In the genomic region with DNA sequence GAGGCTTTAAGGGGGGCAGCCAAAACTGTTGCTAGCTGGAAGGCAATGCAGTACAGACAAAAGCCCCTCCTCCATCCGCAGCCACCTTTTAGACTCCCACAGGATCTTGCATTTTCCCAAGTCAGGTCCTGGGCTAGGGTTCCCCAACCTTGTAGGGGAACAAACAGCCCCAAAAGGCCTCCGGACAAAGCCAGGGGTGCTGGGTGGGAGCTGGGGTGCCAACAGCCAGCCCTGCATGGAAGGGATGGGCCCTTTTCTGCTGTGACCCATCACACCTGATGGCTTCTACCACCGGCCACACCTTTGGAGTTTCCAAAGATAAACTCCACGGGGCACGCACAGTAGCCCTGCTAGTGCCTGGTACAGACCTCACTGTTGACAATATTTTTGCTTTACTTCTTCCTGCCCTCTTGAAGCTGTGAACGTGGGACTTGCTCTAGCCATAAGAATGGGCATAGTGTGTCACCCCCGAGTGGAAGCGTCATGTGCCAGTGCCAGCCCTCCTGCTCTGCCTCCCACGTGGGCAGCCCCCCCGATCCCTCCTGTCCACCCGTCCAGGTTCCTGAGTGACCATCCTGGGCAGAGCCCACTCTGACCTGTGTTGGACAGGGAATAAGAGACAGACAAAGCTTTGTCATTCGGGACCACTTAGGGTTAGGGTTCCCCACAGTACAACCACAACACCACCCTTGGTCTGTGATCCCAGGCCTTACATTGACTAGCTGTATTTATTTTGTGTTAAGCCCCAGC, we compare ENCODE assay signal across 13 cellular contexts. TPM values are rescaled to one million over a fixed set of nuclear protein-coding genes. Genes with fewer than 3 reads are reported as not detected.
DNase-seq lines count a peak whose midpoint lies in the region; ATAC-seq and TF ChIP-seq lines count a peak whose summit lies in the region.
"Had no signal": no experiment of that assay in that cellular context is flagged by ENCODE, and none has a peak within 500 bp of the region (broad histone marks: within the 10 kb centered on the region; RNA-seq: fewer than 3 reads in every experiment).

No MANE protein-coding gene starts in this region.

- intact Hi-C loops in ascending aorta (cut with DNase I), result no loop called here
- intact Hi-C loops in left cardiac atrium (cut with DNase I), result loop anchor here in 1 of 2 donors (10.0 kb wide), 1 partner anchor 48 kb away; the partner anchor contains the start of gene AFG3L2
- intact Hi-C loops in sigmoid colon (cut with DNase I), result no loop called here

- H3K9me3 ChIP-seq in ascending aorta (no peaks in the 10 kb centered on the region), sigmoid colon (no peaks in the 10 kb centered on the region)

- DNase-seq in GM23338 (ENCODE audit: low spot score), result no peak
- no peak for DNase-seq in ascending aorta (ENCODE audit: low spot score in 2 of 2)
- DNase-seq in left cardiac atrium, result no peak
- peak; percentile 60 for DNase-seq in sigmoid colon
- DNase-seq in NOMO-1 treated with dmso at 0.1 percent for 144 hours (lab: John Stamatoyannopoulos, UW; ENCODE audit: unreplicated experiment), result no peak
- DNase-seq in activated CD4-positive, alpha-beta T cell treated with anti-CD3 and anti-CD28 coated beads, Interleukin-2, amount 10 ng/mL, durations not matched to agents 7 days and 5 days, result no peak
- DNase-seq in UCSD-AML1 (lab: John Stamatoyannopoulos, UW; ENCODE audit: unreplicated experiment), result no peak
- DNase-seq: activated effector memory CD4-positive, alpha-beta T cell treated with anti-CD3 and anti-CD28 coated beads, Interleukin-2, amount 50 U/mL, for 16 hours; C1 segment of cervical spinal cord; cortex of kidney; DMS53; SIG-M5 had no signal

- H3K4me2 ChIP-seq in GM23338, result no peak overlapping the region

- no peak overlapping the region for H3K4me3 Mint-ChIP-seq in GM23338
- H3K4me3 Mint-ChIP-seq in activated CD4-positive, alpha-beta T cell treated with anti-CD3 and anti-CD28 coated beads, Interleukin-2, amount 10 ng/mL, durations not matched to agents 7 days and 5 days, result no peak overlapping the region

- no peaks in the 10 kb centered on the region; the same call in 1 of the 2 replicates for H3K4me1 ChIP-seq in GM23338 (ENCODE audit: insufficient read depth)
- peaks cover 0 to 6% of the 10 kb centered on the region in 2 donors for H3K4me1 ChIP-seq in ascending aorta
- H3K4me1 ChIP-seq in sigmoid colon, result peaks cover 0 to 18% (median 14%) of the 10 kb centered on the region in 4 donors

- TF ChIP-seq POLR2A in sigmoid colon (IDR thresholded peaks at IDR 0.05), result no peak

- ATAC-seq in GM23338 (no peak), left cardiac atrium (peak; percentile 8 to 9), HG03108 (IDR thresholded peaks at IDR 0.05; ENCODE audit: unreplicated experiment) (no peak)

- no peaks in the 10 kb centered on the region for H3K27me3 Mint-ChIP-seq in GM23338 (ENCODE audit: insufficient read depth, low read depth, poor library complexity)
- H3K27me3 Mint-ChIP-seq in activated CD4-positive, alpha-beta T cell treated with anti-CD3 and anti-CD28 coated beads, Interleukin-2, amount 10 ng/mL, durations not matched to agents 7 days and 5 days, result no peaks in the 10 kb centered on the region

- H3K4me3 ChIP-seq in GM23338 (no peak overlapping the region), ascending aorta (no peak overlapping the region), sigmoid colon (no peak overlapping the region)

- peaks cover 32% of the 10 kb centered on the region for H3K79me2 ChIP-seq in GM23338 (replicated peaks; ENCODE audit: insufficient read depth)

- H3K27ac ChIP-seq in GM23338 (ENCODE audit: low read depth) (0 out of 2 replicates have a peak overlapping the region, but pooled peaks have one; percentile 72), ascending aorta (peak overlapping the region; percentile 41 to 51), sigmoid colon (peak overlapping the region; percentile 18 to 71 (median 60))

- H3K27ac Mint-ChIP-seq in GM23338, result no peak overlapping the region; the same call in 1 of the 2 replicates
- no peak overlapping the region for H3K27ac Mint-ChIP-seq in activated CD4-positive, alpha-beta T cell treated with anti-CD3 and anti-CD28 coated beads, Interleukin-2, amount 10 ng/mL, durations not matched to agents 7 days and 5 days

- WGBS in sigmoid colon, 2 donors, result 91 to 95% methylated on average over 12 of the region's 12 CpGs

- H3K36me3 Mint-ChIP-seq in GM23338 (ENCODE audit: low read depth), result peaks cover 71% of the 10 kb centered on the region
- H3K36me3 Mint-ChIP-seq in activated CD4-positive, alpha-beta T cell treated with anti-CD3 and anti-CD28 coated beads, Interleukin-2, amount 10 ng/mL, durations not matched to agents 7 days and 5 days (ENCODE audit: low read depth), result peaks cover 24% of the 10 kb centered on the region

- no peak overlapping the region for H2AFZ ChIP-seq in GM23338

- peaks cover 5% of the 10 kb centered on the region for H4K20me1 ChIP-seq in GM23338 (replicated peaks; ENCODE audit: insufficient read depth)

- peaks cover 28% of the 10 kb centered on the region for H3F3A ChIP-seq in GM23338 (replicated peaks; ENCODE audit: low read depth)

- CTCF ChIA-PET in activated CD4-positive, alpha-beta T cell treated with anti-CD3 and anti-CD28 coated beads, Interleukin-2, amount 10 ng/mL, durations not matched to agents 7 days and 5 days (lab: Charles Lee), result interaction anchor here (0.9 to 1.9 kb wide), 4 partner anchors 9 to 43 kb away, joined by 3 to 11 read pairs (median 4); no protein-coding TSS in a partner anchor

- POLR2A ChIA-PET in activated CD4-positive, alpha-beta T cell treated with anti-CD3 and anti-CD28 coated beads, Interleukin-2, amount 10 ng/mL, durations not matched to agents 7 days and 5 days (lab: Charles Lee), result no interaction called here

- no peaks in the 10 kb centered on the region for H3K27me3 ChIP-seq in GM23338 (ENCODE audit: insufficient read depth)
- no peaks in the 10 kb centered on the region for H3K27me3 ChIP-seq in ascending aorta
- H3K27me3 ChIP-seq in sigmoid colon, result no peaks in the 10 kb centered on the region

- H3K36me3 ChIP-seq in GM23338 (ENCODE audit: insufficient read depth) (peaks cover 13% of the 10 kb centered on the region), ascending aorta (peaks cover 36 to 80% of the 10 kb centered on the region in 2 donors), sigmoid colon (peaks cover 29 to 81% (median 42%) of the 10 kb centered on the region in 4 donors)

- H3K4me1 Mint-ChIP-seq in GM23338, result peaks cover 7% of the 10 kb centered on the region; the same call in 2 of the 3 replicates
- peaks cover 12% of the 10 kb centered on the region for H3K4me1 Mint-ChIP-seq in activated CD4-positive, alpha-beta T cell treated with anti-CD3 and anti-CD28 coated beads, Interleukin-2, amount 10 ng/mL, durations not matched to agents 7 days and 5 days

- H3K9me2 ChIP-seq in GM23338 (ENCODE audit: insufficient read depth), result no peaks in the 10 kb centered on the region

- no peak for TF ChIP-seq EP300 in sigmoid colon (IDR thresholded peaks at IDR 0.05)

- TF ChIP-seq CTCF in GM23338 (conservative IDR thresholded peaks at IDR 0.05; ENCODE audit: low read depth in 2 of 2) (no peak), ascending aorta (IDR thresholded peaks at IDR 0.05) (no peak), sigmoid colon (IDR thresholded peaks at IDR 0.05) (no peak)

- H3K9me3 Mint-ChIP-seq in GM23338, result no peaks in the 10 kb centered on the region
- H3K9me3 Mint-ChIP-seq in activated CD4-positive, alpha-beta T cell treated with anti-CD3 and anti-CD28 coated beads, Interleukin-2, amount 10 ng/mL, durations not matched to agents 7 days and 5 days, result no peaks in the 10 kb centered on the region

TF ChIP-seq in GM23338, 12 proteins besides CTCF, POLR2A, EP300 and RAD21:
- TF ChIP-seq ETS1 (IDR thresholded peaks at IDR 0.05), result no peak
- TF ChIP-seq POLR2AphosphoS5 (IDR thresholded peaks at IDR 0.05; ENCODE audit: low read depth), result peak; percentile 12; the same call in 1 of the 2 replicates

RNA-seq across cellular contexts. Expression of gene TUBB6, which starts 18.8 kb away (rescaled TPM):
- 282 and 329 TPM in 2 replicates for total RNA-seq in GM23338 (2014; rRNA removed; shearing (Covaris generic))
- polyA plus RNA-seq in GM23338 (2016; fragmentation: Nextera tagmentation; extraction: Ambion mirVana), result 136 and 148 TPM in 2 replicates
- 800 TPM for total RNA-seq in ascending aorta
- total RNA-seq in left cardiac atrium, result 100 to 1,000 TPM; 211 to 254 TPM
- 100 to 1,000 TPM; 298 to 445 (median 376) TPM for total RNA-seq in sigmoid colon
- polyA plus RNA-seq in sigmoid colon, result 10 to 100 TPM; 19.2 to 58.0 (median 42.6) TPM
- 1 to 10 TPM in 1 of 2 experiments, under 1 TPM in 1; 0.69 to 1.2 TPM for total RNA-seq in activated CD4-positive, alpha-beta T cell treated with anti-CD3 and anti-CD28 coated beads, Interleukin-2, amount 10 ng/mL, durations not matched to agents 7 days and 5 days

RNA-seq across cellular contexts. Expression of gene AFG3L2, which starts 50.1 kb away (rescaled TPM):
- 94.9 and 105 TPM in 2 replicates for total RNA-seq in GM23338 (2014; rRNA removed; shearing (Covaris generic))
- 47.5 and 50.3 TPM in 2 replicates for polyA plus RNA-seq in GM23338 (2016; fragmentation: Nextera tagmentation; extraction: Ambion mirVana)
- total RNA-seq in ascending aorta, result 31.5 TPM
- 10 to 100 TPM; 62.5 to 92.2 TPM for total RNA-seq in left cardiac atrium
- total RNA-seq in sigmoid colon, result 10 to 100 TPM; 31.4 to 43.7 (median 38.2) TPM
- 10 to 100 TPM; 46.2 to 56.6 (median 55.7) TPM for polyA plus RNA-seq in sigmoid colon
- 10 to 100 TPM; 35.7 to 36.4 TPM for total RNA-seq in activated CD4-positive, alpha-beta T cell treated with anti-CD3 and anti-CD28 coated beads, Interleukin-2, amount 10 ng/mL, durations not matched to agents 7 days and 5 days

Comparison
In these comparisons a context has a peak if more than half of its experiments do, and no peak if none do; other contexts are left out.
1. ATAC-seq: peak in left cardiac atrium (2 of 2); none in GM23338 (single experiment) and HG03108 (single experiment).
2. RNA of gene TUBB6, which starts 18.8 kb away (total RNA-seq): 800 TPM in ascending aorta (single experiment), 298 to 445 TPM in sigmoid colon, 282 to 329 TPM in GM23338 and 211 to 254 TPM in left cardiac atrium; 0.69 to 1.2 TPM in activated CD4-positive, alpha-beta T cell treated with anti-CD3 and anti-CD28 coated beads, Interleukin-2, amount 10 ng/mL, durations not matched to agents 7 days and 5 days; every median in the first group is over 10 times any median in the second.
3. Peak in every context shown above with its lines, with median percentiles within 50 percentile points of each other: H3K27ac ChIP-seq.